In genomic region chr20:47306755-47307370, GRCh38 we compare ENCODE assay signal across 2 cellular contexts.
TF ChIP-seq lines count a peak whose summit lies in the region.

No MANE protein-coding gene starts in this region.

TF ChIP-seq in IMR-90, 13 proteins besides CTCF, POLR2A, EP300 and RAD21:
- TF ChIP-seq BHLHE40 (IDR thresholded peaks at IDR 0.05; ENCODE audit: low read depth, low read length) (no peak), NFE2L2 (IDR thresholded peaks at IDR 0.05; ENCODE audit: low read depth, low read length) (no peak), ELK1 (IDR thresholded peaks at IDR 0.05; ENCODE audit: borderline replicate concordance, low read depth, low read length) (no peak), MAFK (IDR thresholded peaks at IDR 0.05; ENCODE audit: low read depth, low read length) (no peak), MXI1 (IDR thresholded peaks at IDR 0.05; ENCODE audit: borderline replicate concordance, low read depth, low read length) (no peak), CEBPB (IDR thresholded peaks at IDR 0.05; ENCODE audit: low read depth, low read length) (no peak), RFX5 (IDR thresholded peaks at IDR 0.05; ENCODE audit: low read depth, low read length) (no peak), FOS (IDR thresholded peaks at IDR 0.05; ENCODE audit: low read depth, low read length) (no peak), CHD1 (IDR thresholded peaks at IDR 0.05; ENCODE audit: low read depth, low read length) (no peak), USF2 (IDR thresholded peaks at IDR 0.05; ENCODE audit: low read depth, low read length) (no peak), SMC3 (IDR thresholded peaks at IDR 0.05; ENCODE audit: low read depth, low read length) (no peak), MAZ (IDR thresholded peaks at IDR 0.05; ENCODE audit: borderline replicate concordance, low read depth, low read length) (no peak), RCOR1 (IDR thresholded peaks at IDR 0.05; ENCODE audit: insufficient replicate concordance, low read length) (no peak)

TF ChIP-seq in H1, 55 proteins besides CTCF, POLR2A, EP300 and RAD21:
- no peak for TF ChIP-seq NANOG (IDR thresholded peaks at IDR 0.05; ENCODE audit: insufficient read depth, low read depth, low read length, poor library complexity, severe bottlenecking)
- no peak for TF ChIP-seq TBP (IDR thresholded peaks at IDR 0.05; ENCODE audit: low read depth, low read length)
- no peak for TF ChIP-seq CHD1 (IDR thresholded peaks at IDR 0.05; ENCODE audit: low read depth, low read length)
- TF ChIP-seq, protein P1, sequence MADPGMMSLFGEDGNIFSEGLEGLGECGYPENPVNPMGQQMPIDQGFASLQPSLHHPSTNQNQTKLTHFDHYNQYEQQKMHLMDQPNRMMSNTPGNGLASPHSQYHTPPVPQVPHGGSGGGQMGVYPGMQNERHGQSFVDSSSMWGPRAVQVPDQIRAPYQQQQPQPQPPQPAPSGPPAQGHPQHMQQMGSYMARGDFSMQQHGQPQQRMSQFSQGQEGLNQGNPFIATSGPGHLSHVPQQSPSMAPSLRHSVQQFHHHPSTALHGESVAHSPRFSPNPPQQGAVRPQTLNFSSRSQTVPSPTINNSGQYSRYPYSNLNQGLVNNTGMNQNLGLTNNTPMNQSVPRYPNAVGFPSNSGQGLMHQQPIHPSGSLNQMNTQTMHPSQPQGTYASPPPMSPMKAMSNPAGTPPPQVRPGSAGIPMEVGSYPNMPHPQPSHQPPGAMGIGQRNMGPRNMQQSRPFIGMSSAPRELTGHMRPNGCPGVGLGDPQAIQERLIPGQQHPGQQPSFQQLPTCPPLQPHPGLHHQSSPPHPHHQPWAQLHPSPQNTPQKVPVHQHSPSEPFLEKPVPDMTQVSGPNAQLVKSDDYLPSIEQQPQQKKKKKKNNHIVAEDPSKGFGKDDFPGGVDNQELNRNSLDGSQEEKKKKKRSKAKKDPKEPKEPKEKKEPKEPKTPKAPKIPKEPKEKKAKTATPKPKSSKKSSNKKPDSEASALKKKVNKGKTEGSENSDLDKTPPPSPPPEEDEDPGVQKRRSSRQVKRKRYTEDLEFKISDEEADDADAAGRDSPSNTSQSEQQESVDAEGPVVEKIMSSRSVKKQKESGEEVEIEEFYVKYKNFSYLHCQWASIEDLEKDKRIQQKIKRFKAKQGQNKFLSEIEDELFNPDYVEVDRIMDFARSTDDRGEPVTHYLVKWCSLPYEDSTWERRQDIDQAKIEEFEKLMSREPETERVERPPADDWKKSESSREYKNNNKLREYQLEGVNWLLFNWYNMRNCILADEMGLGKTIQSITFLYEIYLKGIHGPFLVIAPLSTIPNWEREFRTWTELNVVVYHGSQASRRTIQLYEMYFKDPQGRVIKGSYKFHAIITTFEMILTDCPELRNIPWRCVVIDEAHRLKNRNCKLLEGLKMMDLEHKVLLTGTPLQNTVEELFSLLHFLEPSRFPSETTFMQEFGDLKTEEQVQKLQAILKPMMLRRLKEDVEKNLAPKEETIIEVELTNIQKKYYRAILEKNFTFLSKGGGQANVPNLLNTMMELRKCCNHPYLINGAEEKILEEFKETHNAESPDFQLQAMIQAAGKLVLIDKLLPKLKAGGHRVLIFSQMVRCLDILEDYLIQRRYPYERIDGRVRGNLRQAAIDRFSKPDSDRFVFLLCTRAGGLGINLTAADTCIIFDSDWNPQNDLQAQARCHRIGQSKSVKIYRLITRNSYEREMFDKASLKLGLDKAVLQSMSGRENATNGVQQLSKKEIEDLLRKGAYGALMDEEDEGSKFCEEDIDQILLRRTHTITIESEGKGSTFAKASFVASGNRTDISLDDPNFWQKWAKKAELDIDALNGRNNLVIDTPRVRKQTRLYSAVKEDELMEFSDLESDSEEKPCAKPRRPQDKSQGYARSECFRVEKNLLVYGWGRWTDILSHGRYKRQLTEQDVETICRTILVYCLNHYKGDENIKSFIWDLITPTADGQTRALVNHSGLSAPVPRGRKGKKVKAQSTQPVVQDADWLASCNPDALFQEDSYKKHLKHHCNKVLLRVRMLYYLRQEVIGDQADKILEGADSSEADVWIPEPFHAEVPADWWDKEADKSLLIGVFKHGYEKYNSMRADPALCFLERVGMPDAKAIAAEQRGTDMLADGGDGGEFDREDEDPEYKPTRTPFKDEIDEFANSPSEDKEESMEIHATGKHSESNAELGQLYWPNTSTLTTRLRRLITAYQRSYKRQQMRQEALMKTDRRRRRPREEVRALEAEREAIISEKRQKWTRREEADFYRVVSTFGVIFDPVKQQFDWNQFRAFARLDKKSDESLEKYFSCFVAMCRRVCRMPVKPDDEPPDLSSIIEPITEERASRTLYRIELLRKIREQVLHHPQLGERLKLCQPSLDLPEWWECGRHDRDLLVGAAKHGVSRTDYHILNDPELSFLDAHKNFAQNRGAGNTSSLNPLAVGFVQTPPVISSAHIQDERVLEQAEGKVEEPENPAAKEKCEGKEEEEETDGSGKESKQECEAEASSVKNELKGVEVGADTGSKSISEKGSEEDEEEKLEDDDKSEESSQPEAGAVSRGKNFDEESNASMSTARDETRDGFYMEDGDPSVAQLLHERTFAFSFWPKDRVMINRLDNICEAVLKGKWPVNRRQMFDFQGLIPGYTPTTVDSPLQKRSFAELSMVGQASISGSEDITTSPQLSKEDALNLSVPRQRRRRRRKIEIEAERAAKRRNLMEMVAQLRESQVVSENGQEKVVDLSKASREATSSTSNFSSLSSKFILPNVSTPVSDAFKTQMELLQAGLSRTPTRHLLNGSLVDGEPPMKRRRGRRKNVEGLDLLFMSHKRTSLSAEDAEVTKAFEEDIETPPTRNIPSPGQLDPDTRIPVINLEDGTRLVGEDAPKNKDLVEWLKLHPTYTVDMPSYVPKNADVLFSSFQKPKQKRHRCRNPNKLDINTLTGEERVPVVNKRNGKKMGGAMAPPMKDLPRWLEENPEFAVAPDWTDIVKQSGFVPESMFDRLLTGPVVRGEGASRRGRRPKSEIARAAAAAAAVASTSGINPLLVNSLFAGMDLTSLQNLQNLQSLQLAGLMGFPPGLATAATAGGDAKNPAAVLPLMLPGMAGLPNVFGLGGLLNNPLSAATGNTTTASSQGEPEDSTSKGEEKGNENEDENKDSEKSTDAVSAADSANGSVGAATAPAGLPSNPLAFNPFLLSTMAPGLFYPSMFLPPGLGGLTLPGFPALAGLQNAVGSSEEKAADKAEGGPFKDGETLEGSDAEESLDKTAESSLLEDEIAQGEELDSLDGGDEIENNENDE (IDR thresholded peaks at IDR 0.05; ENCODE audit: insufficient replicate concordance, low read length) = no peak
- no peak for TF ChIP-seq CHD2 (IDR thresholded peaks at IDR 0.05; ENCODE audit: low read length)
